Comparison of ENCODE assay signal across 1 cellular context in genomic region chr7:103119791-103120291, GRCh38.
A peak's percentile ranks its signal among the peaks of the same experiment; 100 is the strongest.
TF ChIP-seq lines count a peak whose summit lies in the region.

No MANE protein-coding gene starts in this region.

TF ChIP-seq in K562, 482 proteins besides CTCF, POLR2A, EP300 and RAD21 (continued from another document and continues in another):
- TF ChIP-seq CUX1 (CRISPR knock-in tag; IDR thresholded peaks at IDR 0.05): peak; percentile 82
- TF ChIP-seq, protein P1, sequence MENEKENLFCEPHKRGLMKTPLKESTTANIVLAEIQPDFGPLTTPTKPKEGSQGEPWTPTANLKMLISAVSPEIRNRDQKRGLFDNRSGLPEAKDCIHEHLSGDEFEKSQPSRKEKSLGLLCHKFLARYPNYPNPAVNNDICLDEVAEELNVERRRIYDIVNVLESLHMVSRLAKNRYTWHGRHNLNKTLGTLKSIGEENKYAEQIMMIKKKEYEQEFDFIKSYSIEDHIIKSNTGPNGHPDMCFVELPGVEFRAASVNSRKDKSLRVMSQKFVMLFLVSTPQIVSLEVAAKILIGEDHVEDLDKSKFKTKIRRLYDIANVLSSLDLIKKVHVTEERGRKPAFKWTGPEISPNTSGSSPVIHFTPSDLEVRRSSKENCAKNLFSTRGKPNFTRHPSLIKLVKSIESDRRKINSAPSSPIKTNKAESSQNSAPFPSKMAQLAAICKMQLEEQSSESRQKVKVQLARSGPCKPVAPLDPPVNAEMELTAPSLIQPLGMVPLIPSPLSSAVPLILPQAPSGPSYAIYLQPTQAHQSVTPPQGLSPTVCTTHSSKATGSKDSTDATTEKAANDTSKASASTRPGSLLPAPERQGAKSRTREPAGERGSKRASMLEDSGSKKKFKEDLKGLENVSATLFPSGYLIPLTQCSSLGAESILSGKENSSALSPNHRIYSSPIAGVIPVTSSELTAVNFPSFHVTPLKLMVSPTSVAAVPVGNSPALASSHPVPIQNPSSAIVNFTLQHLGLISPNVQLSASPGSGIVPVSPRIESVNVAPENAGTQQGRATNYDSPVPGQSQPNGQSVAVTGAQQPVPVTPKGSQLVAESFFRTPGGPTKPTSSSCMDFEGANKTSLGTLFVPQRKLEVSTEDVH (IDR thresholded peaks at IDR 0.05; ENCODE audit: low read depth, partially characterized antibody): peak; percentile 61
- TF ChIP-seq ZNF696 (CRISPR knock-in tag; conservative IDR thresholded peaks at IDR 0.05): no peak
- TF ChIP-seq POU5F1 (IDR thresholded peaks at IDR 0.05; ENCODE audit: borderline replicate concordance, low read depth, low read length, partially characterized antibody): no peak
- no peak for TF ChIP-seq ARID3B (CRISPR knock-in tag; IDR thresholded peaks at IDR 0.05; ENCODE audit: borderline replicate concordance)
- TF ChIP-seq CAMTA2 (CRISPR knock-in tag; conservative IDR thresholded peaks at IDR 0.05): no peak
- TF ChIP-seq NCOR1 (IDR thresholded peaks at IDR 0.05): peak; percentile 97
- TF ChIP-seq ZNF140 (CRISPR knock-in tag; IDR thresholded peaks at IDR 0.05): no peak
- TF ChIP-seq GATAD2B (IDR thresholded peaks at IDR 0.05; ENCODE audit: borderline replicate concordance): no peak
- TF ChIP-seq NR3C1 (CRISPR knock-in tag; IDR thresholded peaks at IDR 0.05): no peak
- TF ChIP-seq TGIF2 (CRISPR knock-in tag; IDR thresholded peaks at IDR 0.05): no peak
- TF ChIP-seq ETV5 (CRISPR knock-in tag; IDR thresholded peaks at IDR 0.05; ENCODE audit: low read depth): peak; percentile 84
- 0 out of 2 replicates have a peak, but pooled peaks have one; percentile 33 for TF ChIP-seq BACH1 (tag; IDR thresholded peaks at IDR 0.05)
- TF ChIP-seq NCOA2 (IDR thresholded peaks at IDR 0.05; ENCODE audit: partially characterized antibody in 2 of 2): peak in 1 of 2 experiments; percentile 55
- TF ChIP-seq SMARCC2 (IDR thresholded peaks at IDR 0.05; ENCODE audit: low read depth): peak; percentile 92
- peak; percentile 82; the same call in 1 of the 2 replicates for TF ChIP-seq MBD2 (IDR thresholded peaks at IDR 0.05; ENCODE audit: borderline replicate concordance, low read depth)
- TF ChIP-seq ZNF57 (CRISPR knock-in tag; IDR thresholded peaks at IDR 0.05): no peak
- no peak for TF ChIP-seq ZNF717 (CRISPR knock-in tag; IDR thresholded peaks at IDR 0.05)
- TF ChIP-seq GTF2B (IDR thresholded peaks at IDR 0.05; ENCODE audit: extremely low read depth, insufficient read length): no peak
- no peak for TF ChIP-seq NCOA4 (IDR thresholded peaks at IDR 0.05; ENCODE audit: partially characterized antibody)
- peak; percentile 94 for TF ChIP-seq HES1 (IDR thresholded peaks at IDR 0.05; ENCODE audit: low read depth)
- peak; percentile 88 for TF ChIP-seq ZBED1 (IDR thresholded peaks at IDR 0.05)
- no peak for TF ChIP-seq ZNF23 (CRISPR knock-in tag; IDR thresholded peaks at IDR 0.05)
- peak; percentile 8; the same call in 1 of the 2 replicates for TF ChIP-seq NR2C1 (IDR thresholded peaks at IDR 0.05)
- TF ChIP-seq NR2C1 (tag; IDR thresholded peaks at IDR 0.05): no peak
- TF ChIP-seq ZNF79 (CRISPR knock-in tag; IDR thresholded peaks at IDR 0.05; ENCODE audit: low read depth): no peak
- no peak for TF ChIP-seq ARID2 (IDR thresholded peaks at IDR 0.05)
- TF ChIP-seq TRIM28 (IDR thresholded peaks at IDR 0.05): peak; percentile 84
- TF ChIP-seq NR0B1 (IDR thresholded peaks at IDR 0.05; ENCODE audit: partially characterized antibody): no peak
- no peak for TF ChIP-seq E2F3 (CRISPR knock-in tag; IDR thresholded peaks at IDR 0.05)
- TF ChIP-seq SMARCA4 (IDR thresholded peaks at IDR 0.05): peak; percentile 98
- no peak; the same call in 1 of the 2 replicates for TF ChIP-seq GTF2E2 (tag; IDR thresholded peaks at IDR 0.05)
- TF ChIP-seq PHF20 (IDR thresholded peaks at IDR 0.05; ENCODE audit: partially characterized antibody): no peak
- TF ChIP-seq RAD51 (IDR thresholded peaks at IDR 0.05; ENCODE audit: borderline replicate concordance, low read depth): peak; percentile 79
- peak; percentile 31 for TF ChIP-seq HNRNPLL (IDR thresholded peaks at IDR 0.05; ENCODE audit: low read depth, low read length, poor library complexity, severe bottlenecking)
- no peak for TF ChIP-seq SRSF9 (IDR thresholded peaks at IDR 0.05; ENCODE audit: borderline replicate concordance, low read depth, low read length)
- no peak for TF ChIP-seq TFAM (CRISPR knock-in tag; conservative IDR thresholded peaks at IDR 0.05)
- no peak for TF ChIP-seq THRAP3 (IDR thresholded peaks at IDR 0.05; ENCODE audit: borderline replicate concordance)
- no peak for TF ChIP-seq ZNF77 (CRISPR knock-in tag; IDR thresholded peaks at IDR 0.05)
- TF ChIP-seq, protein P2, sequence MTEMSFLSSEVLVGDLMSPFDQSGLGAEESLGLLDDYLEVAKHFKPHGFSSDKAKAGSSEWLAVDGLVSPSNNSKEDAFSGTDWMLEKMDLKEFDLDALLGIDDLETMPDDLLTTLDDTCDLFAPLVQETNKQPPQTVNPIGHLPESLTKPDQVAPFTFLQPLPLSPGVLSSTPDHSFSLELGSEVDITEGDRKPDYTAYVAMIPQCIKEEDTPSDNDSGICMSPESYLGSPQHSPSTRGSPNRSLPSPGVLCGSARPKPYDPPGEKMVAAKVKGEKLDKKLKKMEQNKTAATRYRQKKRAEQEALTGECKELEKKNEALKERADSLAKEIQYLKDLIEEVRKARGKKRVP (CRISPR knock-in tag; IDR thresholded peaks at IDR 0.05): no peak
- TF ChIP-seq SAFB (IDR thresholded peaks at IDR 0.05; ENCODE audit: borderline replicate concordance, low read depth, low read length): no peak
- TF ChIP-seq ZSCAN29 (IDR thresholded peaks at IDR 0.05): no peak
- TF ChIP-seq CSDE1 (IDR thresholded peaks at IDR 0.05): no peak
- TF ChIP-seq ZNF584 (CRISPR knock-in tag; IDR thresholded peaks at IDR 0.05; ENCODE audit: low read depth): 0 out of 2 replicates have a peak, but pooled peaks have one; percentile 72
- TF ChIP-seq, protein P3, sequence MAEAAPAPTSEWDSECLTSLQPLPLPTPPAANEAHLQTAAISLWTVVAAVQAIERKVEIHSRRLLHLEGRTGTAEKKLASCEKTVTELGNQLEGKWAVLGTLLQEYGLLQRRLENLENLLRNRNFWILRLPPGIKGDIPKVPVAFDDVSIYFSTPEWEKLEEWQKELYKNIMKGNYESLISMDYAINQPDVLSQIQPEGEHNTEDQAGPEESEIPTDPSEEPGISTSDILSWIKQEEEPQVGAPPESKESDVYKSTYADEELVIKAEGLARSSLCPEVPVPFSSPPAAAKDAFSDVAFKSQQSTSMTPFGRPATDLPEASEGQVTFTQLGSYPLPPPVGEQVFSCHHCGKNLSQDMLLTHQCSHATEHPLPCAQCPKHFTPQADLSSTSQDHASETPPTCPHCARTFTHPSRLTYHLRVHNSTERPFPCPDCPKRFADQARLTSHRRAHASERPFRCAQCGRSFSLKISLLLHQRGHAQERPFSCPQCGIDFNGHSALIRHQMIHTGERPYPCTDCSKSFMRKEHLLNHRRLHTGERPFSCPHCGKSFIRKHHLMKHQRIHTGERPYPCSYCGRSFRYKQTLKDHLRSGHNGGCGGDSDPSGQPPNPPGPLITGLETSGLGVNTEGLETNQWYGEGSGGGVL (CRISPR knock-in tag; IDR thresholded peaks at IDR 0.05): no peak
- TF ChIP-seq KDM4B (IDR thresholded peaks at IDR 0.05; ENCODE audit: borderline replicate concordance in 2 of 2, low read depth in 1 of 2): no peak
- peak; percentile 89 for TF ChIP-seq CHAMP1 (IDR thresholded peaks at IDR 0.05)
- TF ChIP-seq, protein P4, sequence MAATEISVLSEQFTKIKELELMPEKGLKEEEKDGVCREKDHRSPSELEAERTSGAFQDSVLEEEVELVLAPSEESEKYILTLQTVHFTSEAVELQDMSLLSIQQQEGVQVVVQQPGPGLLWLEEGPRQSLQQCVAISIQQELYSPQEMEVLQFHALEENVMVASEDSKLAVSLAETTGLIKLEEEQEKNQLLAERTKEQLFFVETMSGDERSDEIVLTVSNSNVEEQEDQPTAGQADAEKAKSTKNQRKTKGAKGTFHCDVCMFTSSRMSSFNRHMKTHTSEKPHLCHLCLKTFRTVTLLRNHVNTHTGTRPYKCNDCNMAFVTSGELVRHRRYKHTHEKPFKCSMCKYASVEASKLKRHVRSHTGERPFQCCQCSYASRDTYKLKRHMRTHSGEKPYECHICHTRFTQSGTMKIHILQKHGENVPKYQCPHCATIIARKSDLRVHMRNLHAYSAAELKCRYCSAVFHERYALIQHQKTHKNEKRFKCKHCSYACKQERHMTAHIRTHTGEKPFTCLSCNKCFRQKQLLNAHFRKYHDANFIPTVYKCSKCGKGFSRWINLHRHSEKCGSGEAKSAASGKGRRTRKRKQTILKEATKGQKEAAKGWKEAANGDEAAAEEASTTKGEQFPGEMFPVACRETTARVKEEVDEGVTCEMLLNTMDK (IDR thresholded peaks at IDR 0.05; ENCODE audit: borderline replicate concordance, insufficient read depth, low read depth, low read length, poor library complexity, severe bottlenecking): no peak
